ENCODE assay signal across 9 cellular contexts in the genomic region with DNA sequence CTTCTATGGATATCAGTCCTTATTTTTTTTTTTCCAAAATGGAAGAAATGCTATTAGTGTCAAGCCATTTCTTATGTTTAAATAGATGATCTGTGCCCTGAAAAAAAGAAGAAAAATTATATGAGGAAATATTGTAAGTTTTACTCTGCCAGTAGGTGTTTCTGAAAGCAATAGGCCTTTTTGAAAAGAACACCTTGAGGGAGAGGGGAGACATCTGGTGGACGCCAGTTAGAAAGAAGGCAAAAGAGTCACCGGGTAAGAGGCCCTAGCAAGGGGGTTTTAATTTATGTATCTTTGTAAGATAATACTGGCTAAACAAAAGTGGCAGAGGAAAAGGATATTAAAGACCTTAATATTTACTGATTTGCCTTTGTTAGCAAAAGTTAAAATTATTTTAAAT. TPM values are rescaled to one million over a fixed set of nuclear protein-coding genes. Genes with fewer than 3 reads are reported as not detected.
DNase-seq lines count a peak whose midpoint lies in the region; ATAC-seq and TF ChIP-seq lines count a peak whose summit lies in the region.
"Had no signal": no experiment of that assay in that cellular context is flagged by ENCODE, and none has a peak within 500 bp of the region (broad histone marks: within the 10 kb centered on the region; RNA-seq: fewer than 3 reads in every experiment).

No MANE protein-coding gene starts in this region.

- no peak for ATAC-seq in gastrocnemius medialis

- H3K36me3 ChIP-seq in gastrocnemius medialis (no peaks in the 10 kb centered on the region), uterus (no peaks in the 10 kb centered on the region)

- no peak overlapping the region for H3K27ac Mint-ChIP-seq in activated T-helper 1 cell treated with anti-CD3 and anti-CD28 coated beads, Interleukin-12 subunit alpha, Interleukin-12 subunit beta, Interleukin-2, Interleukin-4 antibody, amounts not matched to agents 30 ng/mL and 10 ng/mL and 1 ng/mL, durations not matched to agents 14 hours and 24 hours and 36 hours

- H3K4me3 ChIP-seq in gastrocnemius medialis (no peak overlapping the region), uterus (no peak overlapping the region)

- H3K27me3 ChIP-seq in gastrocnemius medialis (no peaks in the 10 kb centered on the region), uterus (no peaks in the 10 kb centered on the region)

- DNase-seq in DMS 273 (lab: John Stamatoyannopoulos, UW; ENCODE audit: unreplicated experiment) = peak; percentile 36
- peak; percentile 10 for DNase-seq in HK-2 (ENCODE audit: unreplicated experiment)
- peak; percentile 13 for DNase-seq in SKM-1 treated with dmso at 0.1 percent for 144 hours (lab: John Stamatoyannopoulos, UW; ENCODE audit: unreplicated experiment)
- DNase-seq in kidney tubule cell (ENCODE audit: low spot score) = peak; percentile 60
- no peak for DNase-seq in gastrocnemius medialis
- no peak for DNase-seq in uterus
- no peak for DNase-seq in activated T-helper 1 cell treated with anti-CD3 and anti-CD28 coated beads, Interleukin-12 subunit alpha, Interleukin-12 subunit beta, Interleukin-2, Interleukin-4 antibody, amounts not matched to agents 30 ng/mL and 10 ng/mL and 1 ng/mL, durations not matched to agents 14 hours and 24 hours and 36 hours (ENCODE audit: low spot score)
- no peak for DNase-seq in GM10248 (ENCODE audit: extremely low spot score)
- DNase-seq: GOT3 had no signal

- intact Hi-C loops in gastrocnemius medialis (cut with DNase I; ENCODE audit: low total_unique reads) = no loop called here
- intact Hi-C loops in uterus (cut with DNase I; ENCODE audit: low total_unique reads) = no loop called here
- intact Hi-C loops in activated T-helper 1 cell treated with anti-CD3 and anti-CD28 coated beads, Interleukin-12 subunit alpha, Interleukin-12 subunit beta, Interleukin-2, Interleukin-4 antibody, amounts not matched to agents 30 ng/mL and 10 ng/mL and 1 ng/mL, durations not matched to agents 14 hours and 24 hours and 36 hours (cut with micrococcal nuclease) = loop anchor here (10.0 kb wide), 1 partner anchor 202 kb away; no protein-coding TSS in a partner anchor

- H3K27ac ChIP-seq in gastrocnemius medialis (no peak overlapping the region), uterus (no peak overlapping the region)

- no peaks in the 10 kb centered on the region for H3K36me3 Mint-ChIP-seq in activated T-helper 1 cell treated with anti-CD3 and anti-CD28 coated beads, Interleukin-12 subunit alpha, Interleukin-12 subunit beta, Interleukin-2, Interleukin-4 antibody, amounts not matched to agents 30 ng/mL and 10 ng/mL and 1 ng/mL, durations not matched to agents 14 hours and 24 hours and 36 hours (ENCODE audit: low read depth)

- H3K27me3 Mint-ChIP-seq in activated T-helper 1 cell treated with anti-CD3 and anti-CD28 coated beads, Interleukin-12 subunit alpha, Interleukin-12 subunit beta, Interleukin-2, Interleukin-4 antibody, amounts not matched to agents 30 ng/mL and 10 ng/mL and 1 ng/mL, durations not matched to agents 14 hours and 24 hours and 36 hours (ENCODE audit: insufficient read depth) = peaks cover 11% of the 10 kb centered on the region

- CTCF ChIA-PET in GM10248 (lab: Yijun Ruan, JAX) = interaction anchor here (1.6 kb wide), 1 partner anchor 202 kb away, joined by 4 read pairs; no protein-coding TSS in a partner anchor

- in situ Hi-C loops in gastrocnemius medialis (cut with MboI; ENCODE audit: low sequenced_read_pairs in 4 of 4) = no loop called here

- no peak overlapping the region for H3K4me3 Mint-ChIP-seq in activated T-helper 1 cell treated with anti-CD3 and anti-CD28 coated beads, Interleukin-12 subunit alpha, Interleukin-12 subunit beta, Interleukin-2, Interleukin-4 antibody, amounts not matched to agents 30 ng/mL and 10 ng/mL and 1 ng/mL, durations not matched to agents 14 hours and 24 hours and 36 hours

- H3K9me3 ChIP-seq in gastrocnemius medialis (no peaks in the 10 kb centered on the region), uterus (no peaks in the 10 kb centered on the region)

- no peak for TF ChIP-seq CTCF in gastrocnemius medialis (IDR thresholded peaks at IDR 0.05 in 4 of 5, conservative IDR thresholded peaks at IDR 0.05 in 1 of 5)
- no peak for TF ChIP-seq CTCF in uterus (IDR thresholded peaks at IDR 0.05)
- TF ChIP-seq CTCF in GM10248 (IDR thresholded peaks at IDR 0.05; ENCODE audit: control extremely low read depth, extremely low read depth, low read depth, missing control alignments) = no peak

- TF ChIP-seq POLR2A in gastrocnemius medialis (IDR thresholded peaks at IDR 0.05) (no peak), uterus (IDR thresholded peaks at IDR 0.05) (no peak)

- H3K4me1 ChIP-seq in gastrocnemius medialis (no peaks in the 10 kb centered on the region), uterus (no peaks in the 10 kb centered on the region)

- no peaks in the 10 kb centered on the region for H3K4me1 Mint-ChIP-seq in activated T-helper 1 cell treated with anti-CD3 and anti-CD28 coated beads, Interleukin-12 subunit alpha, Interleukin-12 subunit beta, Interleukin-2, Interleukin-4 antibody, amounts not matched to agents 30 ng/mL and 10 ng/mL and 1 ng/mL, durations not matched to agents 14 hours and 24 hours and 36 hours (ENCODE audit: low read depth)

- no peaks in the 10 kb centered on the region for H3K9me3 Mint-ChIP-seq in activated T-helper 1 cell treated with anti-CD3 and anti-CD28 coated beads, Interleukin-12 subunit alpha, Interleukin-12 subunit beta, Interleukin-2, Interleukin-4 antibody, amounts not matched to agents 30 ng/mL and 10 ng/mL and 1 ng/mL, durations not matched to agents 14 hours and 24 hours and 36 hours

- POLR2A ChIA-PET in GM10248 (lab: Yijun Ruan, JAX) = no interaction called here

RNA-seq across cellular contexts. Expression of a gene that starts 56.1 kb away (rescaled TPM):
- total RNA-seq in gastrocnemius medialis (not detected), uterus (not detected)
- total RNA-seq in activated T-helper 1 cell treated with anti-CD3 and anti-CD28 coated beads, Interleukin-12 subunit alpha, Interleukin-12 subunit beta, Interleukin-2, Interleukin-4 antibody, amounts not matched to agents 30 ng/mL and 10 ng/mL and 1 ng/mL, durations not matched to agents 14 hours and 24 hours and 36 hours = not detected in 2 replicates

Comparison
In these comparisons a context has a peak if more than half of its experiments do, and no peak if none do; other contexts are left out.
1. DNase-seq: peak in DMS 273 (single experiment), HK-2 (single experiment), SKM-1 treated with dmso at 0.1 percent for 144 hours (single experiment) and kidney tubule cell (single experiment); none in gastrocnemius medialis (0 of 2), uterus (0 of 2), activated T-helper 1 cell treated with anti-CD3 and anti-CD28 coated beads, Interleukin-12 subunit alpha, Interleukin-12 subunit beta, Interleukin-2, Interleukin-4 antibody, amounts not matched to agents 30 ng/mL and 10 ng/mL and 1 ng/mL, durations not matched to agents 14 hours and 24 hours and 36 hours (single experiment) and GM10248 (single experiment).